9 cellular contexts compared by ENCODE assay signal in genomic region chr1:61043010-61043820, GRCh38. TPM values are rescaled to one million over a fixed set of nuclear protein-coding genes. Genes with fewer than 3 reads are reported as not detected.
DNase-seq lines count a peak whose midpoint lies in the region; ATAC-seq and TF ChIP-seq lines count a peak whose summit lies in the region.
"Had no signal": no experiment of that assay in that cellular context is flagged by ENCODE, and none has a peak within 500 bp of the region (broad histone marks: within the 10 kb centered on the region; RNA-seq: fewer than 3 reads in every experiment).

No MANE protein-coding gene starts in this region.

- intact Hi-C loops in cardiac septum (cut with DNase I), result loop anchor here (1.0 to 10.0 kb wide), 5 partner anchors 72 to 1068 kb away; no protein-coding TSS in a partner anchor
- intact Hi-C loops in thyroid gland (cut with DNase I), result loop anchor here (5.0 kb wide), 2 partner anchors 61 to 186 kb away; no protein-coding TSS in a partner anchor

- H3K27me3 ChIP-seq in HUES6 (ENCODE audit: control insufficient read depth, insufficient read depth, low read length) (peaks cover 35% of the 10 kb centered on the region), trophoblast cell (ENCODE audit: insufficient read depth, low read length) (peaks cover 10% of the 10 kb centered on the region), thyroid gland (no peaks in the 10 kb centered on the region)
- H3K27me3 ChIP-seq: BLaER1 had no signal

- peak; percentile 94 for ATAC-seq in activated naive CD8-positive, alpha-beta T cell treated with anti-CD3 and anti-CD28 coated beads, Interleukin-2, amount 50 U/mL, for 24 hours

- H4K8ac ChIP-seq in trophoblast cell (ENCODE audit: low read depth, low read length), result peak overlapping the region; percentile 1

- H3K4me3 ChIP-seq in HUES6 (ENCODE audit: low read depth, low read length) (peak overlapping the region; percentile 50), trophoblast cell (ENCODE audit: low read depth, low read length) (peak overlapping the region; percentile 29), thyroid gland (replicated peaks in 1 of 3) (peak overlapping the region in 2 of 3 donors; percentile 11 to 64)
- H3K4me3 ChIP-seq: BLaER1 had no signal

- no peaks in the 10 kb centered on the region for H3K79me2 ChIP-seq in trophoblast cell (ENCODE audit: control insufficient read depth, insufficient read depth, low read length, poor library complexity)

- peaks cover 1% of the 10 kb centered on the region for H3K79me1 ChIP-seq in trophoblast cell (ENCODE audit: low read length)

- peak in 1 of 2 donors; percentile 48 for TF ChIP-seq POLR2A in thyroid gland (IDR thresholded peaks at IDR 0.05)

- no peak overlapping the region for H3K4ac ChIP-seq in trophoblast cell (ENCODE audit: low read depth, low read length)

- H3K9ac ChIP-seq in HUES6 (ENCODE audit: low read length) (peak overlapping the region; percentile 27), trophoblast cell (ENCODE audit: low read length) (no peak overlapping the region)
- H3K9ac ChIP-seq: BLaER1 had no signal

- H2BK5ac ChIP-seq in trophoblast cell (ENCODE audit: low read depth, low read length, poor library complexity), result no peak overlapping the region

- peak overlapping the region; percentile 69 for H3K4me2 ChIP-seq in trophoblast cell (ENCODE audit: low read length)
- H3K4me2 ChIP-seq: BLaER1 had no signal

- peaks cover 24% of the 10 kb centered on the region for H3K27me3 Mint-ChIP-seq in activated naive CD8-positive, alpha-beta T cell treated with anti-CD3 and anti-CD28 coated beads, Interleukin-2, amount 50 U/mL, for 24 hours

- no peak overlapping the region for H3K23ac ChIP-seq in trophoblast cell (ENCODE audit: low read length)

- H3K27ac ChIP-seq in HUES6 (ENCODE audit: low read depth, low read length) (no peak overlapping the region), trophoblast cell (ENCODE audit: low read depth, low read length) (no peak overlapping the region), thyroid gland (peak overlapping the region; percentile 25 to 91 (median 83))
- H3K27ac ChIP-seq: BLaER1 had no signal

- H3K36me3 ChIP-seq in HUES6 (ENCODE audit: control insufficient read depth, insufficient read depth, low read length) (no peaks in the 10 kb centered on the region), trophoblast cell (ENCODE audit: control insufficient read depth in 1 of 2, insufficient read depth in 2 of 2, low read length in 2 of 2) (no peaks in the 10 kb centered on the region), thyroid gland (no peaks in the 10 kb centered on the region)
- H3K36me3 ChIP-seq: BLaER1 had no signal

- peak overlapping the region; percentile 8 for H3K18ac ChIP-seq in trophoblast cell (ENCODE audit: low read length)

- H3K14ac ChIP-seq in trophoblast cell (ENCODE audit: low read length), result no peak overlapping the region

- DNase-seq in NCI-H1417 (lab: John Stamatoyannopoulos, UW) (peak; percentile 64 to 75 (median 72)), NCI-H1417 treated with DMSO at 0.1 percent for 48 hours (lab: John Stamatoyannopoulos, UW) (no peak), SKM-1 treated with dmso at 0.1 percent for 144 hours (lab: John Stamatoyannopoulos, UW; ENCODE audit: unreplicated experiment) (peak; percentile 56), cardiac septum (ENCODE audit: low spot score) (peak; percentile 94), trophoblast cell (peak; percentile 46 to 85), thyroid gland (peak; percentile 89 to 94)
- peak; percentile 89 for DNase-seq in activated naive CD8-positive, alpha-beta T cell treated with anti-CD3 and anti-CD28 coated beads, Interleukin-2, amount 50 U/mL, for 24 hours

- TF ChIP-seq CTCF in thyroid gland (IDR thresholded peaks at IDR 0.05), result peak; percentile 77 to 92 (median 89)

- peak overlapping the region; percentile 86 for H2AFZ ChIP-seq in trophoblast cell (ENCODE audit: insufficient read depth, low read length, poor library complexity)

- H3K4me1 ChIP-seq in HUES6 (ENCODE audit: control insufficient read depth, insufficient read depth, low read length) (0 out of 2 replicates have a peak, but pooled peaks cover 3% of the 10 kb centered on the region), trophoblast cell (ENCODE audit: control insufficient read depth in 1 of 2, insufficient read depth in 2 of 2, low read length in 2 of 2) (peaks cover 5 to 7% of the 10 kb centered on the region in 2 experiments), thyroid gland (peaks cover 3 to 8% of the 10 kb centered on the region in 2 donors)
- H3K4me1 ChIP-seq: BLaER1 had no signal

- H3K4me3 Mint-ChIP-seq in activated naive CD8-positive, alpha-beta T cell treated with anti-CD3 and anti-CD28 coated beads, Interleukin-2, amount 50 U/mL, for 24 hours, result peak overlapping the region; percentile 56

- no peaks in the 10 kb centered on the region for H3K4me1 Mint-ChIP-seq in activated naive CD8-positive, alpha-beta T cell treated with anti-CD3 and anti-CD28 coated beads, Interleukin-2, amount 50 U/mL, for 24 hours

- no peak overlapping the region for H3K27ac Mint-ChIP-seq in activated naive CD8-positive, alpha-beta T cell treated with anti-CD3 and anti-CD28 coated beads, Interleukin-2, amount 50 U/mL, for 24 hours

- no peak overlapping the region for H2AK5ac ChIP-seq in trophoblast cell (ENCODE audit: low read length)

- no peaks in the 10 kb centered on the region for H3K36me3 Mint-ChIP-seq in activated naive CD8-positive, alpha-beta T cell treated with anti-CD3 and anti-CD28 coated beads, Interleukin-2, amount 50 U/mL, for 24 hours (ENCODE audit: low read depth)

- H2BK120ac ChIP-seq in trophoblast cell (ENCODE audit: insufficient read depth, low read length, poor library complexity), result no peak overlapping the region

- no peaks in the 10 kb centered on the region for H3K9me3 Mint-ChIP-seq in activated naive CD8-positive, alpha-beta T cell treated with anti-CD3 and anti-CD28 coated beads, Interleukin-2, amount 50 U/mL, for 24 hours

- no peak overlapping the region for H2BK12ac ChIP-seq in trophoblast cell (ENCODE audit: low read length)

- no peak overlapping the region for H4K91ac ChIP-seq in trophoblast cell (ENCODE audit: low read depth, low read length)

- H3K9me3 ChIP-seq in HUES6 (ENCODE audit: control insufficient read depth, insufficient read depth, low read depth, low read length), result no peaks in the 10 kb centered on the region
- H3K9me3 ChIP-seq in trophoblast cell (ENCODE audit: insufficient read depth, low read depth, low read length), result no peaks in the 10 kb centered on the region
- no peaks in the 10 kb centered on the region for H3K9me3 ChIP-seq in thyroid gland

- WGBS in trophoblast cell (ENCODE audit: extremely low coverage, insufficient coverage, insufficient read length), result no CpG with 5 or more reads among the region's 85 CpGs
- 6 to 25% methylated on average over 20 to 34 of the region's 85 CpGs for WGBS in thyroid gland, 2 donors

- no peak overlapping the region for H4K12ac ChIP-seq in trophoblast cell (ENCODE audit: low read depth, low read length)

RNA-seq across cellular contexts. Expression of gene NFIA, which starts 39.1 kb away (rescaled TPM):
- total RNA-seq in cardiac septum (78.6 TPM), thyroid gland (100 to 1,000 TPM; 105 to 149 (median 118) TPM)
- 0.12 and 0.23 TPM in 2 replicates for polyA plus RNA-seq in trophoblast cell (2013)

Comparison
In these comparisons a context has a peak if more than half of its experiments do, and no peak if none do; other contexts are left out.
1. H3K27ac ChIP-seq: peak in thyroid gland (3 of 3); none in HUES6 (single experiment) and trophoblast cell (single experiment).
2. Peak in every context shown above with its lines, with median percentiles within 50 percentile points of each other: H3K4me3 ChIP-seq.